In the genomic region with DNA sequence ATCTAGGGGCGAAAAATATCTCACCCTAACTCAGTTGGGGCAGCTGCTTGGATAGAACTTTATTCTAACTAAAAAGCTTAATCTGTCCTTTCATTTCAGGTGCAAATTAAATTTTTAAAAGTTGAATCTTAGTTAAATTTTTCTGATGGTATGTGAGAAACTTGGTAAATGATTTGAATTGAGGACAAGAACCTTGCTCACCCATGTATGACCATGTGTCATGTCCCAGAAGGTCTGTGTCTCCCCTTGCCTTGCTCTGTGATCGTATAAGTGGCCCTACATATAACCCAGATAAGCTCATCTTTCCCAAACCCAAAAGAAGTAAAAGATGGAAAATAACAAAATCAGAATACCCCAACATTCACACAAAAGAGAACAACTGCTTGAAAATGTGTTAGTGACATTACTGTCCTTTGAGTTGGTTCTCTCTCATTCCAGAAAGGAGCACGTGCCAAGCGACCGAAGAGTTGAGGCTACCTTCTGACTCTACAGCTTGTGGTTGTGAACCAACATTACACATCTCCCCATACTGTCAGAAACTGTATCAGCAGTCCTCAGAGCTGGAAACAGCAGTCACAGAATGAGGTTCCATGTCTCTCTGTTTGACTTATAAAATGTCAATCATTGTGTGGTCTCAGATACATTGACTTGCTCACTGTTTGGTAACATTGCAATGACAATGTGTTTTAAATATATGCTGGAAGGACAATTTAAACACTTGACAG, we compare ENCODE assay signal across 14 cellular contexts.
"Had no signal": no experiment of that assay in that cellular context is flagged by ENCODE, and none has a peak within 500 bp of the region (broad histone marks: within the 10 kb centered on the region; RNA-seq: fewer than 3 reads in every experiment).

No MANE protein-coding gene starts in this region.

- H3K27me3 Mint-ChIP-seq: activated naive CD4-positive, alpha-beta T cell treated with anti-CD3 and anti-CD28 coated beads, Interleukin-2, amount 10 ng/mL, durations not matched to agents 7 days and 5 days had no signal

- H3K27me3 ChIP-seq: adrenal gland, transverse colon had no signal

- H3K9me3 Mint-ChIP-seq: activated naive CD4-positive, alpha-beta T cell treated with anti-CD3 and anti-CD28 coated beads, Interleukin-2, amount 10 ng/mL, durations not matched to agents 7 days and 5 days; mesothelial cell of epicardium; nephron progenitor cell; WTC11 had no signal

- H3K36me3 Mint-ChIP-seq: activated naive CD4-positive, alpha-beta T cell treated with anti-CD3 and anti-CD28 coated beads, Interleukin-2, amount 10 ng/mL, durations not matched to agents 7 days and 5 days; mesothelial cell of epicardium; WTC11 had no signal

- H3K4me3 Mint-ChIP-seq: activated CD4-positive, alpha-beta T cell treated with anti-CD3 and anti-CD28 coated beads, Interleukin-2, amount 10 ng/mL, durations not matched to agents 7 days and 5 days; activated naive CD4-positive, alpha-beta T cell treated with anti-CD3 and anti-CD28 coated beads, Interleukin-2, amount 10 ng/mL, durations not matched to agents 7 days and 5 days; mesothelial cell of epicardium; nephron progenitor cell; WTC11 had no signal

- H3K27ac ChIP-seq: adrenal gland, lower lobe of right lung, transverse colon had no signal

- H3K27ac Mint-ChIP-seq: activated CD4-positive, alpha-beta T cell treated with anti-CD3 and anti-CD28 coated beads, Interleukin-2, amount 10 ng/mL, durations not matched to agents 7 days and 5 days; activated naive CD4-positive, alpha-beta T cell treated with anti-CD3 and anti-CD28 coated beads, Interleukin-2, amount 10 ng/mL, durations not matched to agents 7 days and 5 days; mesothelial cell of epicardium; nephron progenitor cell; WTC11 had no signal

- ATAC-seq: lower lobe of right lung, WTC11 had no signal

- H3K9me3 ChIP-seq: adrenal gland, lower lobe of right lung, transverse colon had no signal

- H3K36me3 ChIP-seq: adrenal gland, lower lobe of right lung, transverse colon had no signal

- H3K4me3 ChIP-seq: adrenal gland, lower lobe of right lung, transverse colon had no signal

- DNase-seq: activated CD4-positive, alpha-beta T cell treated with anti-CD3 and anti-CD28 coated beads, Interleukin-2, amount 10 ng/mL, durations not matched to agents 7 days and 5 days; activated naive CD4-positive, alpha-beta T cell treated with anti-CD3 and anti-CD28 coated beads, Interleukin-2, amount 10 ng/mL, durations not matched to agents 7 days and 5 days; adrenal gland; cerebellar nuclear complex; effector CD4-positive, alpha-beta T cell; head of caudate nucleus; lower lobe of right lung; nephron progenitor cell; retina; stimulated activated naive CD4-positive, alpha-beta T cell; substantia nigra; transverse colon had no signal

- H3K4me1 ChIP-seq: adrenal gland, lower lobe of right lung, transverse colon had no signal

- H3K4me1 Mint-ChIP-seq: activated CD4-positive, alpha-beta T cell treated with anti-CD3 and anti-CD28 coated beads, Interleukin-2, amount 10 ng/mL, durations not matched to agents 7 days and 5 days; activated naive CD4-positive, alpha-beta T cell treated with anti-CD3 and anti-CD28 coated beads, Interleukin-2, amount 10 ng/mL, durations not matched to agents 7 days and 5 days; nephron progenitor cell had no signal
